Comparison of ENCODE assay signal across 1 cellular context in the genomic region with DNA sequence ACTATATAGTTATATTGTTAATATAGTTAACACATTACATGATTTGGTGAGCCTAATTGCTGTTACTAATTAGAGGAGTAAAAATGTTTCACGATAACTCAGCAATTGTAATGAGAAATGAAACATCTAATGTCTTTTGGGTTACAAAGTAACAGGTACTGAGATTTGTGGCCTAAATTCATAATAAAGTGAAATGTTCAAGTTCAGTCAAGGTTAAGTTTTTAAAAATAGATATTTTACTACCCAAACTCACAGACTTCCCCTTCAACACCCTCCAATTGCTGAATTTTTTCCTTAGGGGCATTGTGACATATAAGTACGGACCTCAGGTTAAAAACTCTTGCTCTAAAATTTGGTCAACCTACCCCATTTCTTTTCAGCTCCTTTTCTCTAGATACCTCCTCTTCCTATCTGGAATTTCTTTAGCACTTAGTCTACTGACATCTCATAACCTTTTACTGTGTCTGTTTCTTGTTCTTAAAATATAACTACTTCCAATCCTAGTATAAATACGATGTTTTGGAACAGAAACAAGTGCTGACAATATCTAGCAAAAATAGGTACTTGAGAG.
TF ChIP-seq lines count a peak whose summit lies in the region.

No MANE protein-coding gene starts in this region.

TF ChIP-seq in K562, 482 proteins besides CTCF, POLR2A, EP300 and RAD21 (continued from another document):
- TF ChIP-seq, protein P1, sequence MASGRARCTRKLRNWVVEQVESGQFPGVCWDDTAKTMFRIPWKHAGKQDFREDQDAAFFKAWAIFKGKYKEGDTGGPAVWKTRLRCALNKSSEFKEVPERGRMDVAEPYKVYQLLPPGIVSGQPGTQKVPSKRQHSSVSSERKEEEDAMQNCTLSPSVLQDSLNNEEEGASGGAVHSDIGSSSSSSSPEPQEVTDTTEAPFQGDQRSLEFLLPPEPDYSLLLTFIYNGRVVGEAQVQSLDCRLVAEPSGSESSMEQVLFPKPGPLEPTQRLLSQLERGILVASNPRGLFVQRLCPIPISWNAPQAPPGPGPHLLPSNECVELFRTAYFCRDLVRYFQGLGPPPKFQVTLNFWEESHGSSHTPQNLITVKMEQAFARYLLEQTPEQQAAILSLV (tag; IDR thresholded peaks at IDR 0.05): no peak
- TF ChIP-seq, protein P2, sequence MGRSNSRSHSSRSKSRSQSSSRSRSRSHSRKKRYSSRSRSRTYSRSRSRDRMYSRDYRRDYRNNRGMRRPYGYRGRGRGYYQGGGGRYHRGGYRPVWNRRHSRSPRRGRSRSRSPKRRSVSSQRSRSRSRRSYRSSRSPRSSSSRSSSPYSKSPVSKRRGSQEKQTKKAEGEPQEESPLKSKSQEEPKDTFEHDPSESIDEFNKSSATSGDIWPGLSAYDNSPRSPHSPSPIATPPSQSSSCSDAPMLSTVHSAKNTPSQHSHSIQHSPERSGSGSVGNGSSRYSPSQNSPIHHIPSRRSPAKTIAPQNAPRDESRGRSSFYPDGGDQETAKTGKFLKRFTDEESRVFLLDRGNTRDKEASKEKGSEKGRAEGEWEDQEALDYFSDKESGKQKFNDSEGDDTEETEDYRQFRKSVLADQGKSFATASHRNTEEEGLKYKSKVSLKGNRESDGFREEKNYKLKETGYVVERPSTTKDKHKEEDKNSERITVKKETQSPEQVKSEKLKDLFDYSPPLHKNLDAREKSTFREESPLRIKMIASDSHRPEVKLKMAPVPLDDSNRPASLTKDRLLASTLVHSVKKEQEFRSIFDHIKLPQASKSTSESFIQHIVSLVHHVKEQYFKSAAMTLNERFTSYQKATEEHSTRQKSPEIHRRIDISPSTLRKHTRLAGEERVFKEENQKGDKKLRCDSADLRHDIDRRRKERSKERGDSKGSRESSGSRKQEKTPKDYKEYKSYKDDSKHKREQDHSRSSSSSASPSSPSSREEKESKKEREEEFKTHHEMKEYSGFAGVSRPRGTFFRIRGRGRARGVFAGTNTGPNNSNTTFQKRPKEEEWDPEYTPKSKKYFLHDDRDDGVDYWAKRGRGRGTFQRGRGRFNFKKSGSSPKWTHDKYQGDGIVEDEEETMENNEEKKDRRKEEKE (IDR thresholded peaks at IDR 0.05; ENCODE audit: borderline replicate concordance in 1 of 2, control insufficient read depth in 1 of 2, low read depth in 2 of 2, low read length in 1 of 2): peak in 1 of 2 experiments; percentile 66; a peak in 1 of 4 replicates
- TF ChIP-seq HES1 (IDR thresholded peaks at IDR 0.05; ENCODE audit: low read depth) (no peak), GTF2A2 (tag; IDR thresholded peaks at IDR 0.05) (no peak), HNRNPL (IDR thresholded peaks at IDR 0.05; ENCODE audit: low read depth, low read length) (no peak), MLLT1 (IDR thresholded peaks at IDR 0.05) (peak; percentile 93 to 95), ZEB2 (IDR thresholded peaks at IDR 0.05) (no peak), E2F3 (CRISPR knock-in tag; IDR thresholded peaks at IDR 0.05) (no peak), ZNF696 (CRISPR knock-in tag; conservative IDR thresholded peaks at IDR 0.05) (no peak), ARID2 (IDR thresholded peaks at IDR 0.05) (no peak), RBM22 (IDR thresholded peaks at IDR 0.05; ENCODE audit: low read depth, low read length, poor library complexity, severe bottlenecking) (peak; percentile 74), CBX2 (IDR thresholded peaks at IDR 0.05; ENCODE audit: insufficient read depth, low read length, poor library complexity, severe bottlenecking) (no peak), TCFL5 (CRISPR knock-in tag; conservative IDR thresholded peaks at IDR 0.05) (no peak), HDAC6 (IDR thresholded peaks at IDR 0.05; ENCODE audit: low read depth, low read length) (no peak), GABPB2 (CRISPR knock-in tag; conservative IDR thresholded peaks at IDR 0.05) (0 out of 2 replicates have a peak, but pooled peaks have one; percentile 8), RBFOX2 (IDR thresholded peaks at IDR 0.05; ENCODE audit: low read depth, low read length) (no peak), KLF13 (tag; IDR thresholded peaks at IDR 0.05; ENCODE audit: borderline replicate concordance, low read depth) (no peak), BMI1 (IDR thresholded peaks at IDR 0.05; ENCODE audit: low read length) (no peak), ZBTB9 (CRISPR knock-in tag; IDR thresholded peaks at IDR 0.05) (0 out of 2 replicates have a peak, but pooled peaks have one; percentile 13), CHAMP1 (IDR thresholded peaks at IDR 0.05) (no peak), MNT (conservative IDR thresholded peaks at IDR 0.05) (no peak), TEAD1 (CRISPR knock-in tag; IDR thresholded peaks at IDR 0.05) (peak in 1 of 2 experiments; percentile 9; a peak in 1 of 4 replicates), ZSCAN29 (IDR thresholded peaks at IDR 0.05) (no peak), CREB1 (IDR thresholded peaks at IDR 0.05) (no peak), CREB1 (CRISPR knock-in tag; IDR thresholded peaks at IDR 0.05) (no peak), POLR2G (IDR thresholded peaks at IDR 0.05; ENCODE audit: low read depth, low read length) (0 out of 2 replicates have a peak, but pooled peaks have one; percentile 13), ZNF507 (tag; conservative IDR thresholded peaks at IDR 0.05) (no peak), NFATC3 (IDR thresholded peaks at IDR 0.05) (no peak), BCOR (IDR thresholded peaks at IDR 0.05) (no peak), CCNT2 (IDR thresholded peaks at IDR 0.05; ENCODE audit: borderline replicate concordance, extremely low read depth, insufficient read length, low read depth, low read length) (peak; percentile 6)
- TF ChIP-seq, protein P3, sequence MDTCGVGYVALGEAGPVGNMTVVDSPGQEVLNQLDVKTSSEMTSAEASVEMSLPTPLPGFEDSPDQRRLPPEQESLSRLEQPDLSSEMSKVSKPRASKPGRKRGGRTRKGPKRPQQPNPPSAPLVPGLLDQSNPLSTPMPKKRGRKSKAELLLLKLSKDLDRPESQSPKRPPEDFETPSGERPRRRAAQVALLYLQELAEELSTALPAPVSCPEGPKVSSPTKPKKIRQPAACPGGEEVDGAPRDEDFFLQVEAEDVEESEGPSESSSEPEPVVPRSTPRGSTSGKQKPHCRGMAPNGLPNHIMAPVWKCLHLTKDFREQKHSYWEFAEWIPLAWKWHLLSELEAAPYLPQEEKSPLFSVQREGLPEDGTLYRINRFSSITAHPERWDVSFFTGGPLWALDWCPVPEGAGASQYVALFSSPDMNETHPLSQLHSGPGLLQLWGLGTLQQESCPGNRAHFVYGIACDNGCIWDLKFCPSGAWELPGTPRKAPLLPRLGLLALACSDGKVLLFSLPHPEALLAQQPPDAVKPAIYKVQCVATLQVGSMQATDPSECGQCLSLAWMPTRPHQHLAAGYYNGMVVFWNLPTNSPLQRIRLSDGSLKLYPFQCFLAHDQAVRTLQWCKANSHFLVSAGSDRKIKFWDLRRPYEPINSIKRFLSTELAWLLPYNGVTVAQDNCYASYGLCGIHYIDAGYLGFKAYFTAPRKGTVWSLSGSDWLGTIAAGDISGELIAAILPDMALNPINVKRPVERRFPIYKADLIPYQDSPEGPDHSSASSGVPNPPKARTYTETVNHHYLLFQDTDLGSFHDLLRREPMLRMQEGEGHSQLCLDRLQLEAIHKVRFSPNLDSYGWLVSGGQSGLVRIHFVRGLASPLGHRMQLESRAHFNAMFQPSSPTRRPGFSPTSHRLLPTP (IDR thresholded peaks at IDR 0.05; ENCODE audit: borderline replicate concordance, extremely low read depth, insufficient read length): no peak
- TF ChIP-seq, protein P4, sequence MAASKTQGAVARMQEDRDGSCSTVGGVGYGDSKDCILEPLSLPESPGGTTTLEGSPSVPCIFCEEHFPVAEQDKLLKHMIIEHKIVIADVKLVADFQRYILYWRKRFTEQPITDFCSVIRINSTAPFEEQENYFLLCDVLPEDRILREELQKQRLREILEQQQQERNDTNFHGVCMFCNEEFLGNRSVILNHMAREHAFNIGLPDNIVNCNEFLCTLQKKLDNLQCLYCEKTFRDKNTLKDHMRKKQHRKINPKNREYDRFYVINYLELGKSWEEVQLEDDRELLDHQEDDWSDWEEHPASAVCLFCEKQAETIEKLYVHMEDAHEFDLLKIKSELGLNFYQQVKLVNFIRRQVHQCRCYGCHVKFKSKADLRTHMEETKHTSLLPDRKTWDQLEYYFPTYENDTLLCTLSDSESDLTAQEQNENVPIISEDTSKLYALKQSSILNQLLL (CRISPR knock-in tag; IDR thresholded peaks at IDR 0.05; ENCODE audit: borderline replicate concordance): no peak
